In genomic region chr4:178026999-178027398, GRCh38 we compare ENCODE assay signal across 22 cellular contexts.
"Had no signal": no experiment of that assay in that cellular context is flagged by ENCODE, and none has a peak within 500 bp of the region (broad histone marks: within the 10 kb centered on the region; RNA-seq: fewer than 3 reads in every experiment).

No MANE protein-coding gene starts in this region.

- H3K4me3 ChIP-seq: MG63, SJSA1, SK-N-MC had no signal

- H3K9me3 ChIP-seq: MG63, SJSA1 had no signal

- H3K27me3 ChIP-seq: SJSA1 had no signal

- H3K36me3 ChIP-seq: MG63, SJSA1 had no signal

- H3K27ac ChIP-seq: RWPE1, SJSA1, SK-N-MC had no signal

- DNase-seq: Karpas-422, KG1, MG63, NCI-H1048, NCI-H1105, NCI-H1417, NCI-H1436 treated with DMSO at 0.1 percent for 48 hours, NCI-H1694, NCI-H187 treated with DMSO at 0.1 percent for 48 hours, NCI-H2029 treated with DMSO at 0.1 percent for 48 hours, NCI-H2171 treated with DMSO at 0.1 percent for 48 hours, NCI-H345, NCI-H446 treated with DMSO at 0.1 percent for 48 hours, NCI-H510A treated with DMSO at 0.1 percent for 48 hours, NCI-H526, NCI-H82, PC-3, SIG-M5 had no signal

- H3K4me1 ChIP-seq: SJSA1 had no signal

- ATAC-seq: Panc1, PC-3 had no signal
